1 cellular context compared by ENCODE assay signal in genomic region chr9:124306098-124306735, GRCh38.
TF ChIP-seq lines count a peak whose summit lies in the region.

No MANE protein-coding gene starts in this region.

TF ChIP-seq in GM12878, 131 proteins besides CTCF, POLR2A, EP300 and RAD21 (continued from another document):
- no peak for TF ChIP-seq IRF3 (IDR thresholded peaks at IDR 0.05)
